ENCODE assay signal across 21 cellular contexts in genomic region chr3:18097473-18097872, GRCh38.
DNase-seq lines count a peak whose midpoint lies in the region; ATAC-seq and TF ChIP-seq lines count a peak whose summit lies in the region.
"Had no signal": no experiment of that assay in that cellular context is flagged by ENCODE, and none has a peak within 500 bp of the region (broad histone marks: within the 10 kb centered on the region; RNA-seq: fewer than 3 reads in every experiment).

No MANE protein-coding gene starts in this region.

- H3K4me3 Mint-ChIP-seq in stimulated activated memory B cell treated with anti-CD40 and anti-IgM and Interleukin-4, amounts not matched to agents 10 μg/mL and 1 μg/mL and 100 μg/mL, for 72 hours: no peak overlapping the region
- H3K4me3 Mint-ChIP-seq: CD4-positive, alpha-beta T cell; HFFc6; IgD-negative memory B cell had no signal

- H3K27me3 Mint-ChIP-seq in stimulated activated memory B cell treated with anti-CD40 and anti-IgM and Interleukin-4, amounts not matched to agents 10 μg/mL and 1 μg/mL and 100 μg/mL, for 72 hours: peaks cover 46% of the 10 kb centered on the region

- H3K4me1 Mint-ChIP-seq in stimulated activated memory B cell treated with anti-CD40 and anti-IgM and Interleukin-4, amounts not matched to agents 10 μg/mL and 1 μg/mL and 100 μg/mL, for 72 hours: no peaks in the 10 kb centered on the region
- H3K4me1 Mint-ChIP-seq: IgD-negative memory B cell had no signal

- H3K36me3 Mint-ChIP-seq in stimulated activated memory B cell treated with anti-CD40 and anti-IgM and Interleukin-4, amounts not matched to agents 10 μg/mL and 1 μg/mL and 100 μg/mL, for 72 hours: no peaks in the 10 kb centered on the region
- H3K36me3 Mint-ChIP-seq: IgD-negative memory B cell had no signal

- peaks cover 20% of the 10 kb centered on the region for H3K4me1 ChIP-seq in RWPE2 (ENCODE audit: insufficient read depth, poor library complexity, severe bottlenecking)

- peaks cover 38% of the 10 kb centered on the region for H3K9me3 ChIP-seq in KOPT-K1 (ENCODE audit: insufficient read depth, low read length, poor library complexity, severe bottlenecking)
- peaks cover 4% of the 10 kb centered on the region for H3K9me3 ChIP-seq in RWPE2 (ENCODE audit: severe bottlenecking)
- H3K9me3 ChIP-seq: Caco-2 had no signal

- H3K27ac ChIP-seq in 22Rv1: peak overlapping the region; percentile 87
- H3K27ac ChIP-seq in KOPT-K1 (ENCODE audit: low read depth, low read length, poor library complexity, severe bottlenecking): peak overlapping the region; percentile 36
- peak overlapping the region; percentile 64 for H3K27ac ChIP-seq in RWPE2 (ENCODE audit: poor library complexity, severe bottlenecking)
- H3K27ac ChIP-seq: C4-2B, GM23248 had no signal

- no peak overlapping the region for H3K27ac Mint-ChIP-seq in stimulated activated memory B cell treated with anti-CD40 and anti-IgM and Interleukin-4, amounts not matched to agents 10 μg/mL and 1 μg/mL and 100 μg/mL, for 72 hours
- H3K27ac Mint-ChIP-seq: CD4-positive, alpha-beta T cell; HFFc6; IgD-negative memory B cell had no signal

- intact Hi-C loops in Right ventricle myocardium superior (cut with DNase I): no loop called here

- peaks cover 13% of the 10 kb centered on the region for H3K9me3 Mint-ChIP-seq in stimulated activated memory B cell treated with anti-CD40 and anti-IgM and Interleukin-4, amounts not matched to agents 10 μg/mL and 1 μg/mL and 100 μg/mL, for 72 hours

- no peak for TF ChIP-seq CTCF in 22Rv1 (IDR thresholded peaks at IDR 0.05)
- no peak for TF ChIP-seq CTCF in RWPE2 (IDR thresholded peaks at IDR 0.05; ENCODE audit: poor library complexity, severe bottlenecking)

- H3K27me3 ChIP-seq in RWPE2 (ENCODE audit: insufficient read depth, poor library complexity, severe bottlenecking): no peaks in the 10 kb centered on the region

- peak; percentile 12 for DNase-seq in ELR (ENCODE audit: low read depth)
- DNase-seq in RWPE2 (ENCODE audit: low spot score): no peak
- no peak for DNase-seq in Right ventricle myocardium superior
- no peak for DNase-seq in NCI-H146 (lab: John Stamatoyannopoulos, UW)
- DNase-seq: ACHN; Caco-2; CD4-positive, alpha-beta T cell; DMS153; DMS79; GF-D8; GM23248; HFFc6; KG1 had no signal

- peaks cover 60% of the 10 kb centered on the region for H3K36me3 ChIP-seq in KOPT-K1 (ENCODE audit: insufficient read depth, low read length)
- H3K36me3 ChIP-seq in RWPE2 (ENCODE audit: low read depth): no peaks in the 10 kb centered on the region
- H3K36me3 ChIP-seq: HAP-1 had no signal

- H3K4me3 ChIP-seq in RWPE2 (ENCODE audit: severe bottlenecking): no peak overlapping the region
- H3K4me3 ChIP-seq: GM23248, HAP-1 had no signal

- ATAC-seq in RWPE2 (ENCODE audit: low read depth) (no peak), GM19463 (IDR thresholded peaks at IDR 0.05; ENCODE audit: unreplicated experiment) (no peak), Right ventricle myocardium superior (ENCODE audit: poor library complexity) (no peak)
- no peak for ATAC-seq in stimulated activated memory B cell treated with anti-CD40 and anti-IgM and Interleukin-4, amounts not matched to agents 10 μg/mL and 1 μg/mL and 100 μg/mL, for 72 hours
- ATAC-seq: HepG2 had no signal

Comparison
In these comparisons a context has a peak if more than half of its experiments do, and no peak if none do; other contexts are left out.
1. H3K27ac ChIP-seq: peak in every context shown above with its lines; median percentile 87 in 22Rv1; 64 in RWPE2; 36 in KOPT-K1.